In the genomic region with DNA sequence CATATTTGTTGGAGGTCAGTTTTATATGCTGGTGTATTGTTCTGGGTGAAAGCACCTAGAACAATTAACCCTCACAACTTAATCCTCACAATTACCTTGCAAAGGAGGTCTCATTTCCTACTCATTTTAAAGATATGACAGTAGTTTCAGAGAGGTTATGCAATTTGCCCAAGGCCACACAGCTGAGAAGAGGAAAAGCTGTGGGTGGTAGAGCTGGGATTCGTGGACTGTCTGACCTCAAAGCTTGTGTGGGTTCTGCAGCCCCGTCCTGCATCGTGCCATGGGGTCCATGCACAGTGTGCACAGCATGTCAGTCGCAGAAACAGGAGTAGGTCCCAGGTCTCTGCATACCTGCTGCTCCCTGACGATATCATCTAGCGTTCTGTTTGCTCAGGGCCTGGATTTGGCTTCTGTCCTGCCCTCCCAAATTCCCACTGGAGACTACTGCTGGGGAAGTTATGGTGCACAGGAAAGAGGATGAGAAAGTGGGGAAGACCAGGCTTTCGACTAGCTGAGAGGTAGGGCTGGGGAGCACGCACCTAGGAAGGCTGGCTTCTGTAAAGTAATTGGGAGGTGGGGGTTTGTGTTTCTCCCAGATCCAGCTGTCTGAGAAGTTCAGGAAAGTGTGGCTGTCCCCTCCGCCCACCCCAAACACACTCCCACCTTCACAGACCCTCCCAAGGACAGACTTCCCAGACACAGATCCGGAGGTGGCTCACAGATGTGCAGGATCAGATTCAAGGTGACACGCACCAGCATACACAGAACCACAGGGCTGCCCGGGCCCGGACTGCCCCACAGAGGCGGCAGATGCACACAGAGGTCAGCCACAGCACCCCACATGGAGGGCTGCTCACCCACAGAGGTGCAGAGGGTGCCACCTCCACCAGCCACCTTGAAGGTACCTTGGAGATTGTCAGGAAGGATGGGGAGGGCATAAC, we compare ENCODE assay signal across 10 cellular contexts. TPM values are rescaled to one million over a fixed set of nuclear protein-coding genes. Genes with fewer than 3 reads are reported as not detected.
DNase-seq lines count a peak whose midpoint lies in the region; ATAC-seq and TF ChIP-seq lines count a peak whose summit lies in the region.
"Had no signal": no experiment of that assay in that cellular context is flagged by ENCODE, and none has a peak within 500 bp of the region (broad histone marks: within the 10 kb centered on the region; RNA-seq: fewer than 3 reads in every experiment).

No MANE protein-coding gene starts in this region.

- H3K36me3 ChIP-seq in GM23248 (ENCODE audit: low read depth) (no peaks in the 10 kb centered on the region), psoas muscle (ENCODE audit: insufficient read depth in 1 of 2, low read depth in 1 of 2) (peaks cover 0 to 2% of the 10 kb centered on the region in 2 donors)

- peak overlapping the region; percentile 81 for H3K9ac ChIP-seq in GM23248

- H2AFZ ChIP-seq in GM23248: peak overlapping the region; percentile 99; the same call in 1 of the 2 replicates

- WGBS in GM23248 (ENCODE audit: low coverage in 1 of 2, low lambda C conversion rate in 2 of 2, missing lambda C conversion rate in 2 of 2), 2 experiments: 68 to 72% methylated on average over 14 of the region's 14 CpGs
- WGBS in psoas muscle, 3 donors: 76 to 82% (median 78%) methylated on average over 14 of the region's 14 CpGs

- ATAC-seq in T-helper 17 cell (no peak), esophagus mucosa (peak; percentile 56), psoas muscle (no peak)

- H3K27me3 ChIP-seq in GM23248 (replicated peaks; ENCODE audit: insufficient read depth): no peaks in the 10 kb centered on the region
- H3K27me3 ChIP-seq in psoas muscle (ENCODE audit: insufficient read depth in 3 of 3, low read length in 2 of 3): no peaks in the 10 kb centered on the region

- TF ChIP-seq CTCF in psoas muscle (IDR thresholded peaks at IDR 0.05): no peak

- no peak for DNase-seq in GM23248
- no peak for DNase-seq in T-helper 17 cell
- no peak for DNase-seq in psoas muscle
- no peak for DNase-seq in NCI-H345 treated with DMSO at 0.1 percent for 48 hours (lab: John Stamatoyannopoulos, UW; ENCODE audit: unreplicated experiment)
- no peak for DNase-seq in NK-92 (lab: John Stamatoyannopoulos, UW; ENCODE audit: unreplicated experiment)
- DNase-seq in activated CD4-positive, alpha-beta T cell treated with anti-CD3 and anti-CD28 coated beads for 48 hours: no peak
- DNase-seq: activated naive CD4-positive, alpha-beta T cell; NCI-H2227 treated with DMSO at 0.1 percent for 48 hours; SW 1271 had no signal

- H3K9me3 ChIP-seq in GM23248 (ENCODE audit: low read depth): no peaks in the 10 kb centered on the region
- H3K9me3 ChIP-seq in T-helper 17 cell (ENCODE audit: control insufficient read depth, low read length, poor library complexity, severe bottlenecking): no peaks in the 10 kb centered on the region
- H3K9me3 ChIP-seq in psoas muscle: no peaks in the 10 kb centered on the region

- intact Hi-C loops in psoas muscle (cut with DNase I): no loop called here

- H3K27me3 Mint-ChIP-seq in T-helper 17 cell: peaks cover 32% of the 10 kb centered on the region

- no peaks in the 10 kb centered on the region for H4K20me1 ChIP-seq in GM23248 (ENCODE audit: insufficient read depth)

- H3K27ac ChIP-seq in GM23248: no peak overlapping the region
- no peak overlapping the region for H3K27ac ChIP-seq in psoas muscle

- H3K79me2 ChIP-seq in GM23248 (ENCODE audit: insufficient read depth): peaks cover 41% of the 10 kb centered on the region

- H3K4me1 ChIP-seq in GM23248 (ENCODE audit: insufficient read depth): peaks cover 29% of the 10 kb centered on the region
- peaks cover 20% of the 10 kb centered on the region for H3K4me1 ChIP-seq in psoas muscle

- peak overlapping the region; percentile 91 for H3K4me2 ChIP-seq in GM23248 (ENCODE audit: unreplicated experiment)

- in situ Hi-C loops in GM23248 (cut with MboI): no loop called here

- H3K4me3 Mint-ChIP-seq in T-helper 17 cell: peak overlapping the region; percentile 80

- H3K27ac Mint-ChIP-seq in T-helper 17 cell: no peak overlapping the region

- H3K4me3 ChIP-seq in GM23248 (peak overlapping the region; percentile 95), psoas muscle (peak overlapping the region; percentile 95)

- H3K9me2 ChIP-seq in GM23248 (ENCODE audit: insufficient read depth): no peaks in the 10 kb centered on the region

- H3K36me3 Mint-ChIP-seq in T-helper 17 cell (ENCODE audit: low read depth): peaks cover 3% of the 10 kb centered on the region

- 0 out of 2 replicates have a peak, but pooled peaks cover 5% of the 10 kb centered on the region for H3F3A ChIP-seq in GM23248 (ENCODE audit: insufficient read depth)

- peaks cover 16% of the 10 kb centered on the region for H3K4me1 Mint-ChIP-seq in T-helper 17 cell

RNA-seq across cellular contexts. Expression of a gene that starts 2.0 kb away (rescaled TPM):
- 40.5 and 45.8 TPM in 2 replicates for total RNA-seq in GM23248 (2014; rRNA removed; shearing (Covaris generic))
- polyA plus RNA-seq in GM23248 (2016; fragmentation: Nextera tagmentation; extraction: Ambion mirVana) (14.4 and 15.0 TPM in 2 replicates), psoas muscle (10 to 100 TPM in 1 of 3 donors, 1 to 10 TPM in 2; 2.5 to 10.3 (median 2.7) TPM)
- total RNA-seq in T-helper 17 cell (1 to 10 TPM; 2.0 to 3.5 TPM), esophagus mucosa (17.5 TPM), psoas muscle (10 to 100 TPM in 1 of 4 donors, 1 to 10 TPM in 3; 7.7 to 13.0 (median 9.2) TPM)

RNA-seq across cellular contexts. Expression of a gene that starts 13.6 kb away (rescaled TPM):
- total RNA-seq in GM23248 (2014; rRNA removed; shearing (Covaris generic)): 30.9 and 48.2 TPM in 2 replicates
- polyA plus RNA-seq in GM23248 (2016; fragmentation: Nextera tagmentation; extraction: Ambion mirVana): 20.0 and 20.3 TPM in 2 replicates
- 10 to 100 TPM; 46.7 to 52.6 TPM for total RNA-seq in T-helper 17 cell
- total RNA-seq in esophagus mucosa: 16.7 TPM
- 1 to 10 TPM; 3.4 to 8.1 (median 6.8) TPM for total RNA-seq in psoas muscle
- 10 to 100 TPM in 1 of 3 donors, 1 to 10 TPM in 2; 2.0 to 12.4 (median 4.2) TPM for polyA plus RNA-seq in psoas muscle

RNA-seq across cellular contexts. Expression of a gene that starts 23.0 kb away (rescaled TPM):
- total RNA-seq in GM23248 (2014; rRNA removed; shearing (Covaris generic)): 1.5 and 3.2 TPM in 2 replicates
- polyA plus RNA-seq in GM23248 (2016; fragmentation: Nextera tagmentation; extraction: Ambion mirVana) (6.6 and 7.0 TPM in 2 replicates), psoas muscle (1 to 10 TPM; 5.7 to 7.2 (median 7.0) TPM)
- total RNA-seq in T-helper 17 cell (1 to 10 TPM; 4.3 to 4.5 TPM), esophagus mucosa (3.1 TPM), psoas muscle (10 to 100 TPM; 10.8 to 18.1 (median 16.4) TPM)
